8 cellular contexts compared by ENCODE assay signal in genomic region chrX:46704767-46705386, GRCh38. TPM values are rescaled to one million over a fixed set of nuclear protein-coding genes. Genes with fewer than 3 reads are reported as not detected.
DNase-seq lines count a peak whose midpoint lies in the region; ATAC-seq and TF ChIP-seq lines count a peak whose summit lies in the region.

No MANE protein-coding gene starts in this region.

- no peak overlapping the region for H3K4me3 Mint-ChIP-seq in central memory CD8-positive, alpha-beta T cell
- H3K4me3 Mint-ChIP-seq in GM23338, result no peak overlapping the region

- TF ChIP-seq CTCF in NB4 (IDR thresholded peaks at IDR 0.05; ENCODE audit: low read depth, low read length), result no peak
- TF ChIP-seq CTCF in GM23338 (conservative IDR thresholded peaks at IDR 0.05; ENCODE audit: low read depth in 2 of 2), result no peak
- no peak for TF ChIP-seq CTCF in testis (IDR thresholded peaks at IDR 0.05)
- TF ChIP-seq CTCF in body of pancreas (IDR thresholded peaks at IDR 0.05), result no peak

- intact Hi-C loops in testis (cut with DNase I; ENCODE audit: low total_unique reads) (no loop called here), body of pancreas (cut with DNase I) (no loop called here)

- no peaks in the 10 kb centered on the region for H3K9me3 Mint-ChIP-seq in central memory CD8-positive, alpha-beta T cell
- H3K9me3 Mint-ChIP-seq in GM23338, result no peaks in the 10 kb centered on the region

- H3K27ac ChIP-seq in GM23338 (ENCODE audit: low read depth) (no peak overlapping the region), testis (no peak overlapping the region), body of pancreas (no peak overlapping the region)

- no peaks in the 10 kb centered on the region for H3K9me2 ChIP-seq in GM23338 (ENCODE audit: insufficient read depth)

- peaks cover 3% of the 10 kb centered on the region for H3K79me2 ChIP-seq in GM23338 (replicated peaks; ENCODE audit: insufficient read depth)

- H3K27me3 ChIP-seq in GM23338 (ENCODE audit: insufficient read depth) (no peaks in the 10 kb centered on the region), testis (no peaks in the 10 kb centered on the region), body of pancreas (no peaks in the 10 kb centered on the region)

- H3K27me3 Mint-ChIP-seq in central memory CD8-positive, alpha-beta T cell, result no peaks in the 10 kb centered on the region
- peaks cover 4% of the 10 kb centered on the region for H3K27me3 Mint-ChIP-seq in GM23338 (ENCODE audit: insufficient read depth, low read depth, poor library complexity)

- H4K20me1 ChIP-seq in GM23338 (replicated peaks; ENCODE audit: insufficient read depth), result no peaks in the 10 kb centered on the region

- ATAC-seq in GM18498 (IDR thresholded peaks at IDR 0.05; ENCODE audit: unreplicated experiment) (peak; percentile 95), GM21786 (IDR thresholded peaks at IDR 0.05; ENCODE audit: unreplicated experiment) (peak; percentile 96), GM23338 (no peak), body of pancreas (no peak)
- peak; percentile 36 for ATAC-seq in central memory CD8-positive, alpha-beta T cell (replicated peaks; ENCODE audit: extremely low read depth, poor library complexity, severe bottlenecking)

- peaks cover 6% of the 10 kb centered on the region for H3K4me1 Mint-ChIP-seq in central memory CD8-positive, alpha-beta T cell
- peaks cover 10% of the 10 kb centered on the region for H3K4me1 Mint-ChIP-seq in GM23338

- no peak overlapping the region for H3K4me2 ChIP-seq in GM23338

- DNase-seq in NB4 (ENCODE audit: low read depth) (peak; percentile 13), GM23338 (ENCODE audit: low spot score) (no peak), testis (no peak), NCI-H774 (lab: John Stamatoyannopoulos, UW) (no peak), body of pancreas (no peak)
- DNase-seq in central memory CD8-positive, alpha-beta T cell (ENCODE audit: low spot score in 2 of 2), result no peak

- 91 to 100% methylated on average over 1 to 3 of the region's 3 CpGs for WGBS in testis, 2 donors
- WGBS in body of pancreas, 2 donors, result 71 to 83% methylated on average over 3 of the region's 3 CpGs

- no peaks in the 10 kb centered on the region for H3K36me3 Mint-ChIP-seq in central memory CD8-positive, alpha-beta T cell (ENCODE audit: insufficient read depth)
- peaks cover 6% of the 10 kb centered on the region; the same call in 2 of the 3 replicates for H3K36me3 Mint-ChIP-seq in GM23338 (ENCODE audit: low read depth)

- H3K9me3 ChIP-seq in testis (no peaks in the 10 kb centered on the region), body of pancreas (no peaks in the 10 kb centered on the region)

- H3K36me3 ChIP-seq in GM23338 (ENCODE audit: insufficient read depth) (no peaks in the 10 kb centered on the region), testis (ENCODE audit: low read depth, missing control alignments) (no peaks in the 10 kb centered on the region), body of pancreas (replicated peaks in 1 of 2; ENCODE audit: insufficient read depth in 1 of 2, low read depth in 2 of 2) (no peaks in the 10 kb centered on the region)

- no peaks in the 10 kb centered on the region for H3K4me1 ChIP-seq in GM23338 (ENCODE audit: insufficient read depth)
- H3K4me1 ChIP-seq in testis, result no peaks in the 10 kb centered on the region
- peaks cover 4% of the 10 kb centered on the region for H3K4me1 ChIP-seq in body of pancreas

- no peak for TF ChIP-seq POLR2A in NB4 (IDR thresholded peaks at IDR 0.05; ENCODE audit: extremely low read depth, insufficient read length)
- no peak for TF ChIP-seq POLR2A in testis (IDR thresholded peaks at IDR 0.05)
- TF ChIP-seq POLR2A in body of pancreas (IDR thresholded peaks at IDR 0.05), result no peak

- H3F3A ChIP-seq in GM23338 (replicated peaks; ENCODE audit: low read depth), result no peaks in the 10 kb centered on the region

- H2AFZ ChIP-seq in GM23338, result no peak overlapping the region

- H3K27ac Mint-ChIP-seq in central memory CD8-positive, alpha-beta T cell (ENCODE audit: low read depth), result no peak overlapping the region
- no peak overlapping the region; the same call in 1 of the 2 replicates for H3K27ac Mint-ChIP-seq in GM23338

- H3K4me3 ChIP-seq in NB4 (ENCODE audit: low read depth, low read length), result no peak overlapping the region
- H3K4me3 ChIP-seq in GM23338, result no peak overlapping the region
- H3K4me3 ChIP-seq in testis, result no peak overlapping the region
- H3K4me3 ChIP-seq in body of pancreas, result no peak overlapping the region

TF ChIP-seq in GM23338, 12 proteins besides CTCF, POLR2A, EP300 and RAD21:
- no peak for TF ChIP-seq EZH2phosphoT487 (IDR thresholded peaks at IDR 0.05; ENCODE audit: unreplicated experiment)
- no peak for TF ChIP-seq POLR2AphosphoS5 (IDR thresholded peaks at IDR 0.05; ENCODE audit: low read depth)
- TF ChIP-seq ZNF462 (CRISPR knock-in tag; IDR thresholded peaks at IDR 0.05), result no peak
- TF ChIP-seq ETS1 (IDR thresholded peaks at IDR 0.05), result no peak
- TF ChIP-seq STAT1 (IDR thresholded peaks at IDR 0.05; ENCODE audit: unreplicated experiment), result no peak
- TF ChIP-seq EZH2 (IDR thresholded peaks at IDR 0.05; ENCODE audit: low read depth, unreplicated experiment), result no peak
- no peak for TF ChIP-seq ZNF114 (CRISPR knock-in tag; IDR thresholded peaks at IDR 0.05)
- TF ChIP-seq NANOG (IDR thresholded peaks at IDR 0.05; ENCODE audit: borderline replicate concordance), result no peak
TF ChIP-seq in GM23338: peak in this region for 0.

RNA-seq across cellular contexts. Expression of gene SLC9A7, which starts 54.0 kb away (rescaled TPM):
- 11.0 and 15.4 TPM in 2 replicates for total RNA-seq in GM23338 (2014; rRNA removed; shearing (Covaris generic))
- polyA plus RNA-seq in GM23338 (2016; fragmentation: Nextera tagmentation; extraction: Ambion mirVana), result 2.5 TPM in 2 replicates
- total RNA-seq in testis, result 1 to 10 TPM; 7.4 to 8.1 TPM
- polyA plus RNA-seq in testis (ENCODE audit: insufficient read depth, low read depth, low replicate concordance), result 2.6 TPM
- 1 to 10 TPM; 6.2 to 7.6 TPM for total RNA-seq in body of pancreas

Comparison
In these comparisons a context has a peak if more than half of its experiments do, and no peak if none do; other contexts are left out.
1. ATAC-seq: peak in GM18498 (single experiment), GM21786 (single experiment) and central memory CD8-positive, alpha-beta T cell (single experiment); none in GM23338 (single experiment) and body of pancreas (single experiment).